Comparison of ENCODE assay signal across 8 cellular contexts in genomic region chr19:6373096-6373812, GRCh38. TPM values are rescaled to one million over a fixed set of nuclear protein-coding genes. Genes with fewer than 3 reads are reported as not detected.
DNase-seq lines count a peak whose midpoint lies in the region; ATAC-seq, FAIRE-seq and TF ChIP-seq lines count a peak whose summit lies in the region.

No MANE protein-coding gene starts in this region.

- in situ Hi-C loops in ACHN (cut with HindIII; ENCODE audit: low pct_ligation_motif_present, low pct_unique_long_range_greater_than_20kb, low sequenced_read_pairs), result no loop called here

- no peak for TF ChIP-seq CTCF in keratinocyte (optimal IDR thresholded peaks at IDR 0.05 in 1 of 3, IDR thresholded peaks at IDR 0.05 in 1 of 3, conservative IDR thresholded peaks at IDR 0.05 in 1 of 3; ENCODE audit: extremely low read depth in 1 of 3, insufficient read depth in 2 of 3, low read length in 3 of 3)

- no peaks in the 10 kb centered on the region for H3K27me3 ChIP-seq in keratinocyte (ENCODE audit: control insufficient read depth, extremely low read depth, insufficient read depth, low read length)

- dilution Hi-C loops in keratinocyte (cut with MboI; ENCODE audit: extremely low pct_ligation_motif_present, low sequenced_read_pairs), result no loop called here

- no peaks in the 10 kb centered on the region for H3K9me3 ChIP-seq in keratinocyte (ENCODE audit: control insufficient read depth, low read depth, low read length)

- peak overlapping the region; percentile 91 for H2AFZ ChIP-seq in keratinocyte (ENCODE audit: control insufficient read depth, low read length)

- H3K27ac ChIP-seq in keratinocyte (ENCODE audit: control insufficient read depth, insufficient read depth, low read length), result peak overlapping the region; percentile 74

- H3K36me3 ChIP-seq in keratinocyte (ENCODE audit: control insufficient read depth in 2 of 2, extremely low read depth in 1 of 2, insufficient read depth in 2 of 2, low read length in 2 of 2), result peaks cover 0 to 3% of the 10 kb centered on the region in 2 experiments

- H3K9me1 ChIP-seq in keratinocyte (ENCODE audit: control insufficient read depth, extremely low read depth, insufficient read depth, low read length), result no peaks in the 10 kb centered on the region

- H3K4me1 ChIP-seq in keratinocyte (ENCODE audit: control insufficient read depth, extremely low read depth, insufficient read depth, low read length), result peaks cover 10% of the 10 kb centered on the region

- H3K4me3 ChIP-seq in keratinocyte (ENCODE audit: control insufficient read depth in 2 of 3, extremely low read depth in 1 of 3, insufficient read depth in 2 of 3, low read depth in 1 of 3, low read length in 3 of 3), result peak overlapping the region; percentile 87 to 92 (median 89)

- DNase-seq in ACHN (peak; percentile 95), NCI-H446 (lab: John Stamatoyannopoulos, UW) (peak; percentile 99 to 100), keratinocyte (ENCODE audit: low read depth, low spot score) (peak; percentile 91)
- peak; percentile 95 for DNase-seq in activated CD4-positive, CD25-positive, alpha-beta regulatory T cell treated with anti-CD3 and anti-CD28 coated beads, Interleukin-2, amount 50 U/mL, for 16 hours (ENCODE audit: low read depth, low spot score)
- peak; percentile 95 for DNase-seq in central memory CD4-positive, alpha-beta T cell
- peak; percentile 97 to 99 for DNase-seq in stimulated activated CD4-positive, alpha-beta T cell treated with anti-CD3 and anti-CD28 coated beads, Interleukin-12 subunit alpha, Interleukin-12 subunit beta, amount 100 ng/mL, for 24 hours (ENCODE audit: low read depth in 2 of 2)

- FAIRE-seq in keratinocyte (lab: Jason Lieb, UNC), result peak; percentile 87

- H3K79me2 ChIP-seq in keratinocyte (ENCODE audit: control insufficient read depth, insufficient read depth, low read length), result no peaks in the 10 kb centered on the region

- ATAC-seq in GM19035 (IDR thresholded peaks at IDR 0.05; ENCODE audit: unreplicated experiment), result peak; percentile 54
- peak; percentile 38 for ATAC-seq in HG03378 (IDR thresholded peaks at IDR 0.05; ENCODE audit: unreplicated experiment)

- H3K9ac ChIP-seq in keratinocyte (ENCODE audit: control insufficient read depth, extremely low read depth, insufficient read depth, low read length), result peak overlapping the region; percentile 81

- H4K20me1 ChIP-seq in keratinocyte (ENCODE audit: control insufficient read depth, extremely low read depth, insufficient read depth, low read length), result no peaks in the 10 kb centered on the region

- H3K4me2 ChIP-seq in keratinocyte (ENCODE audit: control insufficient read depth, extremely low read depth, insufficient read depth, low read depth, low read length), result peak overlapping the region; percentile 96

RNA-seq across cellular contexts. Expression of gene ALKBH7, which starts 0.7 kb away (rescaled TPM):
- 9.5 to 18.9 TPM (median 9.8 TPM) in 3 replicates for polyA plus RNA-seq in keratinocyte
- 4.2 TPM for polyA plus RNA-seq in keratinocyte (2011; ENCODE audit: low read depth)
- polyA plus RNA-seq in keratinocyte (2011; cell fraction: cytosol; rRNA removed), result 3.6 and 14.4 TPM in 2 replicates
- polyA plus RNA-seq in keratinocyte (2011; cell fraction: nucleus; rRNA removed), result 4.6 and 6.5 TPM in 2 replicates
- 23.1 and 28.1 TPM in 2 replicates for polyA plus RNA-seq in keratinocyte (2012; ENCODE audit: low replicate concordance)
- 1.8 to 7.3 TPM (median 5.7 TPM) in 3 replicates for polyA minus RNA-seq in keratinocyte
- 27.0 TPM for polyA minus RNA-seq in keratinocyte (2011; cell fraction: cytosol; rRNA and poly(A)+ RNA removed)
- 3.4 and 3.5 TPM in 2 replicates for polyA minus RNA-seq in keratinocyte (2011; cell fraction: nucleus; rRNA and poly(A)+ RNA removed)

RNA-seq across cellular contexts. Expression of gene PSPN, which starts 2.5 kb away (rescaled TPM):
- 0.33 to 0.50 TPM (median 0.36 TPM) in 3 replicates for polyA plus RNA-seq in keratinocyte
- polyA plus RNA-seq in keratinocyte (2011; ENCODE audit: low read depth), result 0.74 TPM
- 0.46 and 0.60 TPM in 2 replicates for polyA plus RNA-seq in keratinocyte (2011; cell fraction: cytosol; rRNA removed)
- 1.0 and 1.2 TPM in 2 replicates for polyA plus RNA-seq in keratinocyte (2011; cell fraction: nucleus; rRNA removed)
- 0.78 and 0.96 TPM in 2 replicates for polyA plus RNA-seq in keratinocyte (2012; ENCODE audit: low replicate concordance)
- polyA minus RNA-seq in keratinocyte, result 0.73 to 1.0 TPM (median 0.90 TPM) in 3 replicates
- not detected for polyA minus RNA-seq in keratinocyte (2011; cell fraction: cytosol; rRNA and poly(A)+ RNA removed)
- 0.32 and 0.62 TPM in 2 replicates for polyA minus RNA-seq in keratinocyte (2011; cell fraction: nucleus; rRNA and poly(A)+ RNA removed)

RNA-seq across cellular contexts. Expression of gene CLPP, which starts 11.9 kb away (rescaled TPM):
- 46.8 to 54.3 TPM (median 52.8 TPM) in 3 replicates for polyA plus RNA-seq in keratinocyte
- polyA plus RNA-seq in keratinocyte (2011; ENCODE audit: low read depth), result 37.4 TPM
- polyA plus RNA-seq in keratinocyte (2011; cell fraction: cytosol; rRNA removed), result 44.9 and 92.9 TPM in 2 replicates
- 22.4 and 33.1 TPM in 2 replicates for polyA plus RNA-seq in keratinocyte (2011; cell fraction: nucleus; rRNA removed)
- 41.8 and 73.0 TPM in 2 replicates for polyA plus RNA-seq in keratinocyte (2012; ENCODE audit: low replicate concordance)
- polyA minus RNA-seq in keratinocyte, result 23.5 to 87.9 TPM (median 23.8 TPM) in 3 replicates
- polyA minus RNA-seq in keratinocyte (2011; cell fraction: cytosol; rRNA and poly(A)+ RNA removed), result 64.8 TPM
- 8.5 and 13.8 TPM in 2 replicates for polyA minus RNA-seq in keratinocyte (2011; cell fraction: nucleus; rRNA and poly(A)+ RNA removed)

RNA-seq across cellular contexts. Expression of gene GTF2F1, which starts 19.7 kb away (rescaled TPM):
- 37.3 to 56.9 TPM (median 39.7 TPM) in 3 replicates for polyA plus RNA-seq in keratinocyte
- polyA plus RNA-seq in keratinocyte (2011; ENCODE audit: low read depth), result 54.0 TPM
- polyA plus RNA-seq in keratinocyte (2011; cell fraction: cytosol; rRNA removed), result 32.2 and 58.0 TPM in 2 replicates
- 45.2 and 52.8 TPM in 2 replicates for polyA plus RNA-seq in keratinocyte (2011; cell fraction: nucleus; rRNA removed)
- polyA plus RNA-seq in keratinocyte (2012; ENCODE audit: low replicate concordance), result 22.4 and 65.3 TPM in 2 replicates
- 30.8 to 37.4 TPM (median 32.0 TPM) in 3 replicates for polyA minus RNA-seq in keratinocyte
- polyA minus RNA-seq in keratinocyte (2011; cell fraction: cytosol; rRNA and poly(A)+ RNA removed), result 48.9 TPM
- 12.3 and 15.9 TPM in 2 replicates for polyA minus RNA-seq in keratinocyte (2011; cell fraction: nucleus; rRNA and poly(A)+ RNA removed)

RNA-seq across cellular contexts. Expression of gene ACER1, which starts 39.8 kb away (rescaled TPM):
- polyA plus RNA-seq in keratinocyte, result 0.38 to 0.66 TPM (median 0.39 TPM) in 3 replicates
- polyA plus RNA-seq in keratinocyte (2011; ENCODE audit: low read depth), result 2.2 TPM
- polyA plus RNA-seq in keratinocyte (2011; cell fraction: cytosol; rRNA removed), result 0.21 and 0.28 TPM in 2 replicates
- 0.75 and 1.0 TPM in 2 replicates for polyA plus RNA-seq in keratinocyte (2011; cell fraction: nucleus; rRNA removed)
- 0.17 and 12.2 TPM in 2 replicates for polyA plus RNA-seq in keratinocyte (2012; ENCODE audit: low replicate concordance)
- polyA minus RNA-seq in keratinocyte, result 0.90 to 1.0 TPM (median 0.92 TPM) in 3 replicates
- not detected for polyA minus RNA-seq in keratinocyte (2011; cell fraction: cytosol; rRNA and poly(A)+ RNA removed)
- 0.54 and 1.1 TPM in 2 replicates for polyA minus RNA-seq in keratinocyte (2011; cell fraction: nucleus; rRNA and poly(A)+ RNA removed)

Comparison
In these comparisons a context has a peak if more than half of its experiments do, and no peak if none do; other contexts are left out.
1. Peak in every context shown above with its lines: DNase-seq, ATAC-seq, H3K4me3 ChIP-seq and H3K27ac ChIP-seq.